22 cellular contexts compared by ENCODE assay signal in genomic region chr2:159371506-159371905, GRCh38.
DNase-seq lines count a peak whose midpoint lies in the region; ATAC-seq, FAIRE-seq and TF ChIP-seq lines count a peak whose summit lies in the region.
"Had no signal": no experiment of that assay in that cellular context is flagged by ENCODE, and none has a peak within 500 bp of the region (broad histone marks: within the 10 kb centered on the region; RNA-seq: fewer than 3 reads in every experiment).

No MANE protein-coding gene starts in this region.

- no peaks in the 10 kb centered on the region for H3K9me3 Mint-ChIP-seq in nephron progenitor cell
- H3K9me3 Mint-ChIP-seq: CD4-positive, alpha-beta T cell; CD8-positive, alpha-beta T cell had no signal

- BruUV-seq in HepG2 (replicated peaks; lab: Mats Ljungman, UMichigan): no TSS peak

- H3K9me3 ChIP-seq in liver (ENCODE audit: control insufficient read depth in 4 of 4, low read length in 3 of 4) (no peaks in the 10 kb centered on the region), HepG2 (ENCODE audit: low read length) (no peaks in the 10 kb centered on the region)
- H3K9me3 ChIP-seq: A549; BLaER1 treated with 17β-estradiol and CSF1 and Interleukin-3, amounts not matched to agents 10 nM and 100 nM; Caco-2 had no signal

- intact Hi-C loops in HepG2 (cut with micrococcal nuclease; ENCODE audit: unreplicated experiment): no loop called here

- H2AFZ ChIP-seq in HepG2 (ENCODE audit: low read length): no peak overlapping the region

- WGBS in liver: 44% methylated on average over 2 of the region's 2 CpGs
- WGBS in HepG2 (ENCODE audit: low lambda C conversion rate): 63% methylated on average over 2 of the region's 2 CpGs

- peak overlapping the region; percentile 6 for H3K27ac Mint-ChIP-seq in nephron progenitor cell
- H3K27ac Mint-ChIP-seq: B cell; CD4-positive, alpha-beta T cell; CD8-positive, alpha-beta T cell had no signal

- no peaks in the 10 kb centered on the region for H4K20me1 ChIP-seq in HepG2 (ENCODE audit: insufficient read depth, low read length)
- H4K20me1 ChIP-seq: BLaER1 treated with 17β-estradiol and CSF1 and Interleukin-3, amounts not matched to agents 10 nM and 100 nM had no signal

- no peak for ATAC-seq in HepG2
- ATAC-seq: A549; CD8-positive, alpha-beta T cell; GM12878 had no signal

- no peak for TF ChIP-seq EP300 in HepG2 (IDR thresholded peaks at IDR 0.05; ENCODE audit: low read depth in 2 of 2, low read length in 2 of 2)
- TF ChIP-seq EP300 in HepG2 (CRISPR knock-in tag; IDR thresholded peaks at IDR 0.05; ENCODE audit: borderline replicate concordance): no peak

- CTCF ChIA-PET in HepG2 (lab: Yijun Ruan, JAX; ENCODE audit: low intra/inter-chr PET ratio, low total read pairs): no interaction called here
- CTCF ChIA-PET in GM10248 (lab: Yijun Ruan, JAX): interaction anchor here (1.3 to 4.9 kb wide), 2 partner anchors 16 to 22 kb away, joined by 3 to 15 read pairs; no protein-coding TSS in a partner anchor

- H3K4me2 ChIP-seq in HepG2 (ENCODE audit: low read depth, low read length): no peak overlapping the region
- H3K4me2 ChIP-seq: A549; BLaER1 treated with 17β-estradiol and CSF1 and Interleukin-3, amounts not matched to agents 10 nM and 100 nM had no signal

- TF ChIP-seq RAD21 in liver (IDR thresholded peaks at IDR 0.05) (no peak), HepG2 (CRISPR knock-in tag; IDR thresholded peaks at IDR 0.05) (no peak)

- H3K27me3 ChIP-seq in liver (ENCODE audit: control insufficient read depth in 4 of 4, insufficient read depth in 4 of 4, low read length in 3 of 4): no peaks in the 10 kb centered on the region
- H3K27me3 ChIP-seq in HepG2 (ENCODE audit: control insufficient read depth in 1 of 2, insufficient read depth in 2 of 2, low read length in 2 of 2): no peaks in the 10 kb centered on the region
- H3K27me3 ChIP-seq: BLaER1 treated with 17β-estradiol and CSF1 and Interleukin-3, amounts not matched to agents 10 nM and 100 nM had no signal

- H3K4me3 Mint-ChIP-seq in nephron progenitor cell: no peak overlapping the region
- H3K4me3 Mint-ChIP-seq: B cell; CD4-positive, alpha-beta T cell; CD8-positive, alpha-beta T cell had no signal

- no peaks in the 10 kb centered on the region for H3K79me2 ChIP-seq in HepG2 (ENCODE audit: insufficient read depth, low read length)

- H3K4me3 ChIP-seq in liver (ENCODE audit: low read depth in 1 of 3, low read length in 3 of 3) (no peak overlapping the region), HepG2 (replicated peaks in 1 of 3; ENCODE audit: insufficient read depth in 1 of 3, low read depth in 2 of 3, low read length in 3 of 3) (no peak overlapping the region)
- H3K4me3 ChIP-seq: A549; BLaER1 treated with 17β-estradiol and CSF1 and Interleukin-3, amounts not matched to agents 10 nM and 100 nM; GM12878 had no signal

- H3K27me3 Mint-ChIP-seq in nephron progenitor cell (ENCODE audit: low read depth, poor library complexity): no peaks in the 10 kb centered on the region
- H3K27me3 Mint-ChIP-seq: B cell; CD4-positive, alpha-beta T cell had no signal

- H3K27ac ChIP-seq in liver (ENCODE audit: low read depth in 1 of 2, low read length in 2 of 2): no peak overlapping the region
- H3K27ac ChIP-seq in HepG2 (ENCODE audit: extremely low read length, insufficient read depth, low read length): no peak overlapping the region
- H3K27ac ChIP-seq: 22Rv1; A549; BLaER1 treated with 17β-estradiol and CSF1 and Interleukin-3, amounts not matched to agents 10 nM and 100 nM; C4-2B had no signal

- no peak for TF ChIP-seq POLR2A in HepG2 (IDR thresholded peaks at IDR 0.05; ENCODE audit: insufficient read depth in 1 of 2, low read depth in 2 of 2, low read length in 2 of 2)

- POLR2A ChIA-PET in HepG2 (lab: Yijun Ruan, JAX) (no interaction called here), GM10248 (lab: Yijun Ruan, JAX) (no interaction called here)

- no peaks in the 10 kb centered on the region for H3K4me1 Mint-ChIP-seq in nephron progenitor cell
- H3K4me1 Mint-ChIP-seq: B cell had no signal

- in situ Hi-C loops in HepG2 (cut with HindIII; ENCODE audit: extremely low pct_ligation_motif_present, low pct_unique_long_range_greater_than_20kb): no loop called here

- FAIRE-seq in HepG2 (lab: Jason Lieb, UNC): no peak
- FAIRE-seq: A549, D721Med, G401.6, GM12878, GM12892, GM18507 had no signal

- H3K36me3 ChIP-seq in liver (ENCODE audit: control insufficient read depth in 4 of 4, insufficient read depth in 3 of 4, low read depth in 1 of 4, low read length in 3 of 4) (peaks cover 2 to 39% (median 22%) of the 10 kb centered on the region in 4 donors), HepG2 (replicated peaks in 1 of 2; ENCODE audit: control insufficient read depth in 1 of 2, insufficient read depth in 2 of 2, low read length in 2 of 2) (peaks cover 0 to 12% of the 10 kb centered on the region in 2 experiments; a peak in 1 of 5 replicates)

- H3K9ac ChIP-seq in liver (ENCODE audit: low read depth in 1 of 2, low read length in 2 of 2) (no peak overlapping the region), HepG2 (ENCODE audit: insufficient read depth, low read depth, low read length) (no peak overlapping the region)
- H3K9ac ChIP-seq: BLaER1 treated with 17β-estradiol and CSF1 and Interleukin-3, amounts not matched to agents 10 nM and 100 nM had no signal

- DNase-seq in HepG2 (ENCODE audit: low spot score) (no peak), nephron progenitor cell (no peak), OCI-M2 (lab: John Stamatoyannopoulos, UW; ENCODE audit: unreplicated experiment) (no peak), GM10248 (ENCODE audit: extremely low spot score) (no peak)
- DNase-seq: AML-193; Caco-2; Calu3; CD4-positive, alpha-beta T cell; CD8-positive, alpha-beta T cell; DMS79 treated with DMSO at 0.1 percent for 48 hours; GF-D8 had no signal

- TF ChIP-seq CTCF in liver (IDR thresholded peaks at IDR 0.05; ENCODE audit: low read depth, low read length, missing input control) (no peak), HepG2 (CRISPR knock-in tag; IDR thresholded peaks at IDR 0.05) (no peak), nephron progenitor cell (IDR thresholded peaks at IDR 0.05) (no peak), GM10248 (IDR thresholded peaks at IDR 0.05; ENCODE audit: control extremely low read depth, extremely low read depth, low read depth, missing control alignments) (no peak)

- peaks cover 52% of the 10 kb centered on the region for H3K36me3 Mint-ChIP-seq in nephron progenitor cell (ENCODE audit: low read depth)

- peaks cover 0 to 13% (median 2%) of the 10 kb centered on the region in 4 donors for H3K4me1 ChIP-seq in liver (ENCODE audit: control insufficient read depth in 4 of 4, insufficient read depth in 4 of 4, low read length in 3 of 4)
- no peaks in the 10 kb centered on the region for H3K4me1 ChIP-seq in HepG2 (ENCODE audit: insufficient read depth, low read length)
- H3K4me1 ChIP-seq: A549; BLaER1 treated with 17β-estradiol and CSF1 and Interleukin-3, amounts not matched to agents 10 nM and 100 nM; Caco-2 had no signal

TF ChIP-seq in liver, 16 proteins besides CTCF, POLR2A, EP300 and RAD21 (continues in another document):
- TF ChIP-seq ZBTB33 (IDR thresholded peaks at IDR 0.05) (no peak), TAF1 (conservative IDR thresholded peaks at IDR 0.05) (no peak), EGR1 (IDR thresholded peaks at IDR 0.05; ENCODE audit: low read depth in 2 of 2) (no peak), JUND (IDR thresholded peaks at IDR 0.05) (no peak), NR2F2 (IDR thresholded peaks at IDR 0.05) (no peak)

TF ChIP-seq in HepG2, 621 proteins besides CTCF, POLR2A, EP300 and RAD21 (continues in another document):
- TF ChIP-seq KAT2B (IDR thresholded peaks at IDR 0.05; ENCODE audit: borderline replicate concordance, low read depth, low read length) (no peak), PHF20 (CRISPR knock-in tag; IDR thresholded peaks at IDR 0.05) (no peak), RFX5 (IDR thresholded peaks at IDR 0.05; ENCODE audit: low read depth, low read length) (no peak), FOXK1 (CRISPR knock-in tag; IDR thresholded peaks at IDR 0.05; ENCODE audit: borderline replicate concordance, low read depth) (no peak), IRF9 (CRISPR knock-in tag; IDR thresholded peaks at IDR 0.05; ENCODE audit: borderline replicate concordance) (no peak), ZMYM4 (CRISPR knock-in tag; IDR thresholded peaks at IDR 0.05) (no peak)
